In genomic region chr6:29925341-29926080, GRCh38 we compare ENCODE assay signal across 8 cellular contexts. TPM values are rescaled to one million over a fixed set of nuclear protein-coding genes. Genes with fewer than 3 reads are reported as not detected.
DNase-seq lines count a peak whose midpoint lies in the region; ATAC-seq and TF ChIP-seq lines count a peak whose summit lies in the region.

No MANE protein-coding gene starts in this region.

- H3K9ac ChIP-seq in DND-41 (ENCODE audit: low read depth, low read length) (peak overlapping the region; percentile 69), OCI-LY3 (ENCODE audit: low read length) (peak overlapping the region; percentile 85; the same call in 1 of the 2 replicates), endodermal cell (ENCODE audit: extremely low read depth, low read length, poor library complexity, severe bottlenecking) (no peak overlapping the region)

- H3K4me2 ChIP-seq in DND-41 (ENCODE audit: insufficient read depth, low read length) (peak overlapping the region; percentile 72), OCI-LY3 (ENCODE audit: low read length) (peak overlapping the region; percentile 94)

- H3K27ac Mint-ChIP-seq in endodermal cell, result no peak overlapping the region
- peak overlapping the region; percentile 83 to 92 for H3K27ac Mint-ChIP-seq in natural killer cell treated with Interleukin-12 subunit alpha and Interleukin-12 subunit beta and Interleukin-15 and Interleukin-18, amount 100 ng/mL, for 72 hours
- no peak overlapping the region for H3K27ac Mint-ChIP-seq in nephron progenitor cell

- H3K27me3 ChIP-seq in DND-41 (ENCODE audit: insufficient read depth, low read length, poor library complexity) (no peaks in the 10 kb centered on the region), OCI-LY3 (ENCODE audit: low read depth, low read length) (no peaks in the 10 kb centered on the region), endodermal cell (ENCODE audit: control insufficient read depth, insufficient read depth, low read length, poor library complexity, severe bottlenecking) (no peaks in the 10 kb centered on the region)

- peaks cover 74% of the 10 kb centered on the region for H3K27me3 Mint-ChIP-seq in endodermal cell (ENCODE audit: insufficient read depth)
- no peaks in the 10 kb centered on the region for H3K27me3 Mint-ChIP-seq in natural killer cell treated with Interleukin-12 subunit alpha and Interleukin-12 subunit beta and Interleukin-15 and Interleukin-18, amount 100 ng/mL, for 72 hours
- H3K27me3 Mint-ChIP-seq in nephron progenitor cell (ENCODE audit: low read depth, poor library complexity), result peaks cover 19% of the 10 kb centered on the region

- no peak for DNase-seq in DND-41
- DNase-seq in endodermal cell, result no peak
- no peak for DNase-seq in natural killer cell treated with Interleukin-12 subunit alpha and Interleukin-12 subunit beta and Interleukin-15 and Interleukin-18, amount 100 ng/mL, for 72 hours (ENCODE audit: low spot score)
- no peak for DNase-seq in RPMI8226
- no peak for DNase-seq in nephron progenitor cell
- DNase-seq in NCI-H446 (lab: John Stamatoyannopoulos, UW), result no peak

- H3K9me3 Mint-ChIP-seq in endodermal cell (no peaks in the 10 kb centered on the region), nephron progenitor cell (peaks cover 19% of the 10 kb centered on the region)
- H3K9me3 Mint-ChIP-seq in natural killer cell treated with Interleukin-12 subunit alpha and Interleukin-12 subunit beta and Interleukin-15 and Interleukin-18, amount 100 ng/mL, for 72 hours, result no peaks in the 10 kb centered on the region

- H3K4me1 ChIP-seq in DND-41 (ENCODE audit: insufficient read depth, low read length) (peaks cover 20% of the 10 kb centered on the region), OCI-LY3 (ENCODE audit: low read length) (peaks cover 16% of the 10 kb centered on the region; the same call in 1 of the 2 replicates), endodermal cell (ENCODE audit: control insufficient read depth, insufficient read depth, low read length) (no peaks in the 10 kb centered on the region)

- H3K4me1 Mint-ChIP-seq in endodermal cell (no peaks in the 10 kb centered on the region), nephron progenitor cell (no peaks in the 10 kb centered on the region)
- H3K4me1 Mint-ChIP-seq in natural killer cell treated with Interleukin-12 subunit alpha and Interleukin-12 subunit beta and Interleukin-15 and Interleukin-18, amount 100 ng/mL, for 72 hours (ENCODE audit: low read depth in 2 of 2), result peaks cover 5 to 6% of the 10 kb centered on the region in 2 donors

- H3K36me3 ChIP-seq in DND-41 (ENCODE audit: insufficient read depth, low read length) (no peaks in the 10 kb centered on the region), OCI-LY3 (replicated peaks; ENCODE audit: low read depth, low read length) (no peaks in the 10 kb centered on the region), endodermal cell (ENCODE audit: control insufficient read depth, insufficient read depth, low read length) (no peaks in the 10 kb centered on the region)

- TF ChIP-seq CTCF in DND-41 (IDR thresholded peaks at IDR 0.05; ENCODE audit: borderline replicate concordance, extremely low read depth, low read length, poor library complexity, severe bottlenecking) (no peak), OCI-LY3 (IDR thresholded peaks at IDR 0.05; ENCODE audit: low read depth, low read length) (no peak), endodermal cell (conservative IDR thresholded peaks at IDR 0.05) (no peak), nephron progenitor cell (IDR thresholded peaks at IDR 0.05) (no peak)

- peak overlapping the region in 1 of 2 experiments; percentile 61; a peak in 2 of 4 replicates for H3K4me3 ChIP-seq in DND-41 (ENCODE audit: low read depth in 1 of 2, low read length in 2 of 2)
- peak overlapping the region; percentile 96 for H3K4me3 ChIP-seq in OCI-LY3 (ENCODE audit: low read length)
- H3K4me3 ChIP-seq in endodermal cell (ENCODE audit: low read length), result no peak overlapping the region

- H3K36me3 Mint-ChIP-seq in endodermal cell (ENCODE audit: low read depth) (no peaks in the 10 kb centered on the region), nephron progenitor cell (ENCODE audit: low read depth) (no peaks in the 10 kb centered on the region)
- no peaks in the 10 kb centered on the region for H3K36me3 Mint-ChIP-seq in natural killer cell treated with Interleukin-12 subunit alpha and Interleukin-12 subunit beta and Interleukin-15 and Interleukin-18, amount 100 ng/mL, for 72 hours

- 86% methylated on average over 13 of the region's 17 CpGs; no CpG with 5 or more reads in 1 of the 2 experiments for WGBS in endodermal cell (ENCODE audit: insufficient coverage in 1 of 2, insufficient read length in 1 of 2), 2 experiments

- peaks cover 3% of the 10 kb centered on the region; the same call in 1 of the 2 replicates for H3K79me2 ChIP-seq in DND-41 (ENCODE audit: insufficient read depth, low read length)
- no peaks in the 10 kb centered on the region for H3K79me2 ChIP-seq in OCI-LY3 (ENCODE audit: low read length)

- ATAC-seq in DND-41 (ENCODE audit: insufficient read depth, low read depth), result no peak
- no peak for ATAC-seq in natural killer cell treated with Interleukin-12 subunit alpha and Interleukin-12 subunit beta and Interleukin-15 and Interleukin-18, amount 100 ng/mL, for 72 hours
- no peak for ATAC-seq in GM21576 (IDR thresholded peaks at IDR 0.05; ENCODE audit: unreplicated experiment)

- H3K4me3 Mint-ChIP-seq in endodermal cell (peak overlapping the region; percentile 46), nephron progenitor cell (no peak overlapping the region)
- peak overlapping the region; percentile 93 for H3K4me3 Mint-ChIP-seq in natural killer cell treated with Interleukin-12 subunit alpha and Interleukin-12 subunit beta and Interleukin-15 and Interleukin-18, amount 100 ng/mL, for 72 hours

- H2AFZ ChIP-seq in DND-41 (ENCODE audit: low read depth, low read length), result peak overlapping the region; percentile 69; the same call in 1 of the 2 replicates
- no peak overlapping the region; the same call in 1 of the 2 replicates for H2AFZ ChIP-seq in OCI-LY3 (ENCODE audit: low read depth, low read length)

- H4K20me1 ChIP-seq in DND-41 (ENCODE audit: insufficient read depth, low read length) (no peaks in the 10 kb centered on the region), OCI-LY3 (ENCODE audit: insufficient read depth, low read length) (no peaks in the 10 kb centered on the region)

- H3K27ac ChIP-seq in DND-41 (ENCODE audit: low read length), result peak overlapping the region; percentile 73; the same call in 1 of the 2 replicates
- H3K27ac ChIP-seq in OCI-LY3 (ENCODE audit: low read length), result no peak overlapping the region
- H3K27ac ChIP-seq in endodermal cell (ENCODE audit: low read depth, low read length), result no peak overlapping the region

- H3K9me3 ChIP-seq in DND-41 (ENCODE audit: insufficient read depth, low read length, severe bottlenecking) (no peaks in the 10 kb centered on the region), OCI-LY3 (ENCODE audit: insufficient read depth, low read length) (no peaks in the 10 kb centered on the region), endodermal cell (ENCODE audit: control insufficient read depth, low read length) (no peaks in the 10 kb centered on the region)

RNA-seq across cellular contexts. Expression of gene HLA-A, which starts 16.8 kb away (rescaled TPM):
- 100 to 1,000 TPM; 212 to 282 TPM for total RNA-seq in endodermal cell
- 56.2 TPM for polyA plus RNA-seq in endodermal cell (2013, experiment 1 of 2)
- polyA plus RNA-seq in endodermal cell (2013, experiment 2 of 2), result 50.5 TPM
- total RNA-seq in natural killer cell treated with Interleukin-12 subunit alpha and Interleukin-12 subunit beta and Interleukin-15 and Interleukin-18, amount 100 ng/mL, for 72 hours, result 1,000 to 10,000 TPM; 1,618 to 3,352 TPM

Comparison
In these comparisons a context has a peak if more than half of its experiments do, and no peak if none do; other contexts are left out.
1. H3K27ac Mint-ChIP-seq: peak in natural killer cell treated with Interleukin-12 subunit alpha and Interleukin-12 subunit beta and Interleukin-15 and Interleukin-18, amount 100 ng/mL, for 72 hours (2 of 2); none in endodermal cell (single experiment) and nephron progenitor cell (single experiment).
2. RNA of gene HLA-A, which starts 16.8 kb away (total RNA-seq): 1,618 to 3,352 TPM in natural killer cell treated with Interleukin-12 subunit alpha and Interleukin-12 subunit beta and Interleukin-15 and Interleukin-18, amount 100 ng/mL, for 72 hours; 212 to 282 TPM in endodermal cell; every median in the first group is over 4 times any median in the second.